ENCODE assay signal across 12 cellular contexts in the genomic region with DNA sequence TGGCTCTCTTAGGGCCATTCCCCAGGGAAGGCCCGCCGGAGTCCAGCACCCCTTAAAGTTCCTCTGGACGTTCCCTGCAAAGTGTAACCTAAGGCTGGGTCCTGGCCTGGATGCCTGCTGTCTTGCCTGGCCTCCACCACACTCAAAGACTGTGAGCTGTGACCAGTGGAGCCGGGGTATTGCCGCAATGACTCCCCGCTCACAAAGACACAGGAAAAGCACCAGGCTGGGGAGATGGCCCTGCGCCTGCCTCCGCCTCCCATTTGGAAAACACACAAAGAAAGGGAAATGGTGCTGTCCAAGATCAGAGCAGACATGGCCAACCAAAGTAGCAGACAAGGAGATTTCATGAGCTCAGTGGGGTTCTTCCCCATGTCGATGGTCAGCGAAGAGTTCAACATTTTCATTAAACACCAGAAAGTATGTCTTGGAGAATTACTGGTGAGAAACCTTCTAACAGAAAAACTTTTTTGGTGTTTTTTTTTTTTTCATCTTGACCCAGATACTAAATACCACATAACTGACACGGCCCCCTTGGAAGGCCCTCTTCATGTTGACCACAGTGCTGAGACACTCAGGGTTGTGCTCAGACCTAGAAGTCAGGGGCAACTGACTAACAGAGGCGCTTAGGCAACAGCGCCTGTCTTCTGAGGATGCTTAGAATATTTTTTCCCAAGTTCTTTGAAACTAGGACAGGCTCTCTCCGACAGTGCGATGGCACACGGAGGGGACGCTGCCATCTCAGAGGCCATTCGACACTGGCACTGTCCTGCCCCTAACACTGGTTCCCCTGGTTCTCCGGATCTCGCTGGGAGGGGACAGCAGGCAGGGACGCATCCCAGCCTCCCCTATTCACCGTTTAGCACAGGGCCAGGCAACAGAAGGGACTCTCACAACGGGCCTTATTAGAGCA.
DNase-seq lines count a peak whose midpoint lies in the region; ATAC-seq, FAIRE-seq and TF ChIP-seq lines count a peak whose summit lies in the region.
"Had no signal": no experiment of that assay in that cellular context is flagged by ENCODE, and none has a peak within 500 bp of the region (broad histone marks: within the 10 kb centered on the region; RNA-seq: fewer than 3 reads in every experiment).

No MANE protein-coding gene starts in this region.

- H3K27me3 ChIP-seq in Loucy (ENCODE audit: insufficient read depth, low read length, poor library complexity, severe bottlenecking) (no peaks in the 10 kb centered on the region), duodenal mucosa (ENCODE audit: control insufficient read depth in 1 of 2, insufficient read depth in 2 of 2, low read length in 2 of 2) (no peaks in the 10 kb centered on the region)

- TF ChIP-seq CTCF in Loucy (conservative IDR thresholded peaks at IDR 0.05; ENCODE audit: low read length) (no peak), natural killer cell (IDR thresholded peaks at IDR 0.05) (no peak)

- intact Hi-C loops in natural killer cell (cut with micrococcal nuclease): loop anchor here (1.0 to 10.0 kb wide), 7 partner anchors 13 to 227 kb away; partner anchors contain the start of gene ID2

- FAIRE-seq in urothelium cell line (lab: Jason Lieb, UNC): no peak
- FAIRE-seq: endothelial cell of umbilical vein had no signal

- H3F3A ChIP-seq in Loucy (ENCODE audit: low read depth): peaks cover 9% of the 10 kb centered on the region

- no peaks in the 10 kb centered on the region for H3K79me2 ChIP-seq in Loucy (ENCODE audit: insufficient read depth, low read length)

- no peaks in the 10 kb centered on the region for H3K36me3 Mint-ChIP-seq in natural killer cell

- H3K9me3 ChIP-seq in Loucy (ENCODE audit: insufficient read depth, low read depth, low read length) (no peaks in the 10 kb centered on the region), duodenal mucosa (ENCODE audit: control insufficient read depth in 1 of 2, low read length in 2 of 2) (no peaks in the 10 kb centered on the region)

- H4K20me1 ChIP-seq in Loucy (ENCODE audit: insufficient read depth, low read length, poor library complexity, severe bottlenecking): no peaks in the 10 kb centered on the region

- peak; percentile 66 to 84 (median 82) for ATAC-seq in natural killer cell
- ATAC-seq in HG02763 (IDR thresholded peaks at IDR 0.05; ENCODE audit: unreplicated experiment): no peak
- ATAC-seq in GM21619 (IDR thresholded peaks at IDR 0.05; ENCODE audit: unreplicated experiment): no peak

- H3K4me3 Mint-ChIP-seq in natural killer cell: peak overlapping the region; percentile 95
- H3K4me3 Mint-ChIP-seq: activated B cell treated with CpG ODN at 0.5 μM for 24 hours had no signal

- H3K9me2 ChIP-seq in Loucy (replicated peaks; ENCODE audit: low read depth, low read length): no peaks in the 10 kb centered on the region

- no peak overlapping the region for H3K27ac ChIP-seq in duodenal mucosa (ENCODE audit: low read depth, low read length)
- H3K27ac ChIP-seq: C4-2B, RWPE1 had no signal

- H2AFZ ChIP-seq in Loucy (ENCODE audit: low read length): peak overlapping the region; percentile 53

- H3K4me1 ChIP-seq in Loucy (ENCODE audit: insufficient read depth, low read length, poor library complexity, severe bottlenecking): peaks cover 40% of the 10 kb centered on the region
- H3K4me1 ChIP-seq in duodenal mucosa (ENCODE audit: control insufficient read depth in 1 of 2, insufficient read depth in 2 of 2, low read length in 2 of 2): peaks cover 41% of the 10 kb centered on the region in 2 donors

- H3K27me3 Mint-ChIP-seq in natural killer cell (ENCODE audit: low read depth in 2 of 2): no peaks in the 10 kb centered on the region

- H3K9ac ChIP-seq in Loucy (ENCODE audit: low read depth, low read length, poor library complexity, severe bottlenecking) (peak overlapping the region; percentile 74), duodenal mucosa (ENCODE audit: low read depth in 1 of 2, low read length in 2 of 2) (no peak overlapping the region)

- H3K36me3 ChIP-seq in Loucy (ENCODE audit: insufficient read depth, low read length) (no peaks in the 10 kb centered on the region), duodenal mucosa (ENCODE audit: control insufficient read depth in 1 of 2, insufficient read depth in 2 of 2, low read length in 2 of 2) (no peaks in the 10 kb centered on the region)

- H3K4me3 ChIP-seq in Loucy (ENCODE audit: low read length, poor library complexity, severe bottlenecking) (peak overlapping the region; percentile 63), duodenal mucosa (ENCODE audit: low read depth in 1 of 2, low read length in 2 of 2) (peak overlapping the region; percentile 45 to 59)

- peaks cover 75 to 79% of the 10 kb centered on the region in 2 donors for H3K4me1 Mint-ChIP-seq in natural killer cell

- DNase-seq in Ammon's horn (ENCODE audit: low spot score) (peak; percentile 64), natural killer cell (peak; percentile 47), urothelium cell line (ENCODE audit: low spot score) (no peak)
- DNase-seq in stimulated activated CD4-positive, alpha-beta T cell treated with anti-CD3 and anti-CD28 coated beads, Interleukin-15, amount 100 ng/mL, for 24 hours: no peak
- DNase-seq: activated B cell treated with CpG ODN at 0.5 μM for 24 hours had no signal

- H3K9me3 Mint-ChIP-seq in natural killer cell: no peaks in the 10 kb centered on the region
- H3K9me3 Mint-ChIP-seq: activated B cell treated with CpG ODN at 0.5 μM for 24 hours had no signal

- H3K4me2 ChIP-seq in Loucy (ENCODE audit: low read depth, low read length, poor library complexity, severe bottlenecking): peak overlapping the region; percentile 70

- peak overlapping the region; percentile 99 to 100 for H3K27ac Mint-ChIP-seq in natural killer cell
- H3K27ac Mint-ChIP-seq: activated B cell treated with CpG ODN at 0.5 μM for 24 hours had no signal

Comparison
In these comparisons a context has a peak if more than half of its experiments do, and no peak if none do; other contexts are left out.
1. DNase-seq: peak in Ammon's horn (single experiment) and natural killer cell (single experiment); none in urothelium cell line (single experiment) and stimulated activated CD4-positive, alpha-beta T cell treated with anti-CD3 and anti-CD28 coated beads, Interleukin-15, amount 100 ng/mL, for 24 hours (single experiment).
2. ATAC-seq: peak in natural killer cell (3 of 3); none in HG02763 (single experiment) and GM21619 (single experiment).